13 cellular contexts compared by ENCODE assay signal in genomic region chr1:118928739-118929554, GRCh38. TPM values are rescaled to one million over a fixed set of nuclear protein-coding genes. Genes with fewer than 3 reads are reported as not detected.
A peak's percentile ranks its signal among the peaks of the same experiment; 100 is the strongest.
DNase-seq lines count a peak whose midpoint lies in the region; ATAC-seq and TF ChIP-seq lines count a peak whose summit lies in the region.
"Had no signal": no experiment of that assay in that cellular context is flagged by ENCODE, and none has a peak within 500 bp of the region (broad histone marks: within the 10 kb centered on the region; RNA-seq: fewer than 3 reads in every experiment).

No MANE protein-coding gene starts in this region.

- no peaks in the 10 kb centered on the region for H3K36me3 Mint-ChIP-seq in activated naive CD8-positive, alpha-beta T cell treated with anti-CD3 and anti-CD28 coated beads for 36 hours
- H3K36me3 Mint-ChIP-seq: activated CD4-positive, alpha-beta memory T cell treated with anti-CD3 and anti-CD28 coated beads for 36 hours had no signal

- in situ Hi-C loops in astrocyte of the cerebellum (cut with HindIII; ENCODE audit: low sequenced_read_pairs), result no loop called here

- H3K27ac Mint-ChIP-seq in activated naive CD8-positive, alpha-beta T cell treated with anti-CD3 and anti-CD28 coated beads for 36 hours, result no peak overlapping the region
- H3K27ac Mint-ChIP-seq: activated CD4-positive, alpha-beta memory T cell treated with anti-CD3 and anti-CD28 coated beads for 36 hours had no signal

- ATAC-seq in GM18517 (IDR thresholded peaks at IDR 0.05; ENCODE audit: unreplicated experiment) (no peak), GM18870 (IDR thresholded peaks at IDR 0.05; ENCODE audit: unreplicated experiment) (no peak)

- no peak overlapping the region for H3K4me3 ChIP-seq in Jurkat, Clone E6-1 (ENCODE audit: low read length)
- H3K4me3 ChIP-seq in astrocyte of the cerebellum (ENCODE audit: low read depth, low read length), result no peak overlapping the region
- H3K4me3 ChIP-seq: PC-9 had no signal

- no peak for TF ChIP-seq CTCF in astrocyte of the cerebellum (IDR thresholded peaks at IDR 0.05; ENCODE audit: low read depth, low read length, missing control alignments)

- H3K9me3 Mint-ChIP-seq in activated naive CD8-positive, alpha-beta T cell treated with anti-CD3 and anti-CD28 coated beads for 36 hours, result peaks cover 2% of the 10 kb centered on the region
- H3K9me3 Mint-ChIP-seq: activated CD4-positive, alpha-beta memory T cell treated with anti-CD3 and anti-CD28 coated beads for 36 hours had no signal

- peak; percentile 44 for DNase-seq in ELR (ENCODE audit: low read depth)
- peak; percentile 44 for DNase-seq in Jurkat, Clone E6-1 (ENCODE audit: low read depth, low spot score)
- peak; percentile 16 for DNase-seq in astrocyte of the cerebellum (ENCODE audit: low read depth)
- DNase-seq in iPS-NIHi7 (ENCODE audit: extremely low spot score), result peak; percentile 37
- no peak for DNase-seq in activated naive CD8-positive, alpha-beta T cell treated with anti-CD3 and anti-CD28 coated beads for 36 hours
- DNase-seq in globus pallidus (ENCODE audit: low spot score), result no peak
- DNase-seq: activated CD4-positive, alpha-beta memory T cell treated with anti-CD3 and anti-CD28 coated beads for 36 hours; islet precursor cell; PC-9; retina had no signal

- H3K4me1 Mint-ChIP-seq in activated naive CD8-positive, alpha-beta T cell treated with anti-CD3 and anti-CD28 coated beads for 36 hours, result no peaks in the 10 kb centered on the region
- H3K4me1 Mint-ChIP-seq: central memory CD8-positive, alpha-beta T cell had no signal

- H3K4me3 Mint-ChIP-seq in activated naive CD8-positive, alpha-beta T cell treated with anti-CD3 and anti-CD28 coated beads for 36 hours, result no peak overlapping the region
- H3K4me3 Mint-ChIP-seq: activated CD4-positive, alpha-beta memory T cell treated with anti-CD3 and anti-CD28 coated beads for 36 hours; central memory CD8-positive, alpha-beta T cell had no signal

- H3K27me3 Mint-ChIP-seq in activated naive CD8-positive, alpha-beta T cell treated with anti-CD3 and anti-CD28 coated beads for 36 hours, result peaks cover 17% of the 10 kb centered on the region

RNA-seq across cellular contexts. Expression of gene TBX15, which starts 59.2 kb away (rescaled TPM):
- not detected for polyA plus RNA-seq in Jurkat, Clone E6-1 (2012; ENCODE audit: insufficient read depth, insufficient read length)
- not detected for total RNA-seq in activated naive CD8-positive, alpha-beta T cell treated with anti-CD3 and anti-CD28 coated beads for 36 hours
- total RNA-seq: activated CD4-positive, alpha-beta memory T cell treated with anti-CD3 and anti-CD28 coated beads for 36 hours; PC-9 had no signal

Comparison
In these comparisons a context has a peak if more than half of its experiments do, and no peak if none do; other contexts are left out.
1. DNase-seq: peak in ELR (single experiment), Jurkat, Clone E6-1 (single experiment), astrocyte of the cerebellum (single experiment) and iPS-NIHi7 (single experiment); none in activated naive CD8-positive, alpha-beta T cell treated with anti-CD3 and anti-CD28 coated beads for 36 hours (single experiment) and globus pallidus (single experiment).